8 cellular contexts compared by ENCODE assay signal in genomic region chr6:109455502-109456282, GRCh38. TPM values are rescaled to one million over a fixed set of nuclear protein-coding genes. Genes with fewer than 3 reads are reported as not detected.
DNase-seq lines count a peak whose midpoint lies in the region; ATAC-seq and TF ChIP-seq lines count a peak whose summit lies in the region.

Gene MICAL1, minus strand, starts transcription at chr6:109455772. Its CDS starts 1,576 bp downstream, at chr6:109454196.

- H3K27me3 Mint-ChIP-seq in activated naive CD4-positive, alpha-beta T cell treated with anti-CD3 and anti-CD28 coated beads, Interleukin-2, amount 50 U/mL, for 24 hours: no peaks in the 10 kb centered on the region

- H2AFZ ChIP-seq in parathyroid adenoma: peak within 1 kb of the TSS; percentile 98

- peaks cover 19% of the 10 kb centered on the region for H3K4me1 ChIP-seq in SJSA1 (replicated peaks)
- peaks cover 26% of the 10 kb centered on the region for H3K4me1 ChIP-seq in parathyroid adenoma
- H3K4me1 ChIP-seq in urinary bladder (ENCODE audit: insufficient read depth): peaks cover 1% of the 10 kb centered on the region

- DNase-seq in EH (ENCODE audit: low read depth): peak; percentile 80
- peak; percentile 77 for DNase-seq in HuH-7 (ENCODE audit: low spot score)
- peak; percentile 79 to 81 for DNase-seq in SJSA1 (ENCODE audit: low read depth in 1 of 2, low spot score in 2 of 2)
- DNase-seq in head of caudate nucleus: peak in 39 of 42 donors; percentile 46 to 79 (median 64)

- H3K4me1 Mint-ChIP-seq in activated naive CD4-positive, alpha-beta T cell treated with anti-CD3 and anti-CD28 coated beads, Interleukin-2, amount 50 U/mL, for 24 hours: peaks cover 61% of the 10 kb centered on the region

- peaks cover 41% of the 10 kb centered on the region for H3K36me3 ChIP-seq in SJSA1
- H3K36me3 ChIP-seq in parathyroid adenoma (ENCODE audit: control insufficient read depth, insufficient read depth, low read length): no peaks in the 10 kb centered on the region
- no peaks in the 10 kb centered on the region for H3K36me3 ChIP-seq in urinary bladder (ENCODE audit: insufficient read depth)

- under 1% methylated on average over 85 of the region's 85 CpGs for WGBS in urinary bladder

- H3K4me3 Mint-ChIP-seq in activated naive CD4-positive, alpha-beta T cell treated with anti-CD3 and anti-CD28 coated beads, Interleukin-2, amount 50 U/mL, for 24 hours: peak within 1 kb of the TSS; percentile 95

- peak within 1 kb of the TSS; percentile 91 for H3K4me2 ChIP-seq in parathyroid adenoma (ENCODE audit: low read length)

- no peaks in the 10 kb centered on the region for H3K9me3 ChIP-seq in SJSA1 (replicated peaks)
- H3K9me3 ChIP-seq in parathyroid adenoma (ENCODE audit: control insufficient read depth, low read length): no peaks in the 10 kb centered on the region

- ATAC-seq in GM21515 (IDR thresholded peaks at IDR 0.05; ENCODE audit: unreplicated experiment): peak; percentile 61

- intact Hi-C loops in head of caudate nucleus (cut with DNase I): no loop called here

- H3K36me3 Mint-ChIP-seq in activated naive CD4-positive, alpha-beta T cell treated with anti-CD3 and anti-CD28 coated beads, Interleukin-2, amount 50 U/mL, for 24 hours: peaks cover 4% of the 10 kb centered on the region

- H3K27ac ChIP-seq in SJSA1 (peak within 1 kb of the TSS; percentile 75), parathyroid adenoma (peak within 1 kb of the TSS; percentile 4), urinary bladder (ENCODE audit: low read depth) (peak within 1 kb of the TSS; percentile 83)

- TF ChIP-seq CTCF in parathyroid adenoma (IDR thresholded peaks at IDR 0.05): peak; percentile 38

- no peak within 1 kb of the TSS for H3K9ac ChIP-seq in parathyroid adenoma

- H3K27ac Mint-ChIP-seq in activated naive CD4-positive, alpha-beta T cell treated with anti-CD3 and anti-CD28 coated beads, Interleukin-2, amount 50 U/mL, for 24 hours: peak within 1 kb of the TSS; percentile 85

- H3K79me2 ChIP-seq in parathyroid adenoma: no peaks in the 10 kb centered on the region

- H3K4me3 ChIP-seq in SJSA1: peak within 1 kb of the TSS; percentile 96
- peak within 1 kb of the TSS; percentile 75 for H3K4me3 ChIP-seq in parathyroid adenoma (ENCODE audit: low read depth, low read length)
- peak within 1 kb of the TSS; percentile 77 for H3K4me3 ChIP-seq in urinary bladder (ENCODE audit: low read depth, low read length)

- H3K27me3 ChIP-seq in SJSA1 (replicated peaks) (no peaks in the 10 kb centered on the region), parathyroid adenoma (ENCODE audit: control insufficient read depth, insufficient read depth, low read length) (no peaks in the 10 kb centered on the region)

- H3K9me3 Mint-ChIP-seq in activated naive CD4-positive, alpha-beta T cell treated with anti-CD3 and anti-CD28 coated beads, Interleukin-2, amount 50 U/mL, for 24 hours: no peaks in the 10 kb centered on the region

RNA-seq across cellular contexts. Expression of gene MICAL1, which starts in this region (rescaled TPM):
- total RNA-seq in SJSA1 (2014; rRNA removed; shearing (Covaris generic)): 45.7 and 51.9 TPM in 2 replicates
- total RNA-seq in urinary bladder: 25.5 TPM
- polyA plus RNA-seq in urinary bladder: 83.8 TPM

Comparison
In these comparisons a context has a peak if more than half of its experiments do, and no peak if none do; other contexts are left out.
1. Peak in every context shown above with its lines: DNase-seq, ATAC-seq, H3K4me3 ChIP-seq and H3K27ac ChIP-seq.
2. H3K27ac ChIP-seq: peak in every context shown above with its lines; median percentile 83 in urinary bladder; 75 in SJSA1; 4 in parathyroid adenoma.